18 cellular contexts compared by ENCODE assay signal in the genomic region with DNA sequence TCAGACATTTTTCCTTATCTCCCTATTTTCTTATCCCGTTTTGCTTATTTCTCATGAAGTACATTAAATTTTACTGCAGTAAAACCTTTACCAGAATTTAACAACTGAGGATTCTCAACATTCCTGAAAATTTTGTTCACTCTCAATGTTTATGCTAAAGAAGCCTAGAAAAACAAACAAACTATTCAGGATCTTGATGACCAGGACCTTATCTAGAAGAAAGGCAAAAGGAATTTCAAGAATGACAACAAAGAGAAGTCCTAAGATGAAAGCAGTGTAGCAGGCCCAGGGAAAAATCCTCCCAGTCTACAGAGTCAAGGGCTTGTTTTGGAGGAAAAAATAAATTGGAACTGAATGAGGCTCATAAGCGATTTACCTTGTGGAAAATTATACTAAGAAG.
DNase-seq lines count a peak whose midpoint lies in the region; ATAC-seq and TF ChIP-seq lines count a peak whose summit lies in the region.
"Had no signal": no experiment of that assay in that cellular context is flagged by ENCODE, and none has a peak within 500 bp of the region (broad histone marks: within the 10 kb centered on the region; RNA-seq: fewer than 3 reads in every experiment).

No MANE protein-coding gene starts in this region.

- H3K4me3 ChIP-seq in upper lobe of right lung, result no peak overlapping the region
- H3K4me3 ChIP-seq: colonic mucosa, stomach had no signal

- H3K27ac Mint-ChIP-seq in HFFc6, result no peak overlapping the region
- H3K27ac Mint-ChIP-seq: activated CD8-positive, alpha-beta memory T cell treated with anti-CD3 and anti-CD28 coated beads, Interleukin-2, amount 10 ng/mL, durations not matched to agents 7 days and 5 days; CD8-positive, alpha-beta T cell; naive B cell had no signal

- H3K9me3 ChIP-seq in upper lobe of right lung, result no peaks in the 10 kb centered on the region
- H3K9me3 ChIP-seq: colonic mucosa had no signal

- H3K4me1 ChIP-seq in upper lobe of right lung, result no peaks in the 10 kb centered on the region
- H3K4me1 ChIP-seq: colonic mucosa, stomach had no signal

- H3K36me3 ChIP-seq in upper lobe of right lung, result no peaks in the 10 kb centered on the region
- H3K36me3 ChIP-seq: colonic mucosa, stomach, WERI-Rb-1 had no signal

- H3K4me1 Mint-ChIP-seq in HFFc6 (ENCODE audit: low read depth), result peaks cover 21% of the 10 kb centered on the region
- H3K4me1 Mint-ChIP-seq: activated CD8-positive, alpha-beta memory T cell treated with anti-CD3 and anti-CD28 coated beads, Interleukin-2, amount 10 ng/mL, durations not matched to agents 7 days and 5 days; naive B cell had no signal

- in situ Hi-C loops in GM13976 (cut with MboI; ENCODE audit: low sequenced_read_pairs, unreplicated experiment), result no loop called here

- H3K36me3 Mint-ChIP-seq in HFFc6 (ENCODE audit: low read depth), result no peaks in the 10 kb centered on the region; the same call in 1 of the 2 replicates
- H3K36me3 Mint-ChIP-seq: activated CD8-positive, alpha-beta memory T cell treated with anti-CD3 and anti-CD28 coated beads, Interleukin-2, amount 10 ng/mL, durations not matched to agents 7 days and 5 days; CD8-positive, alpha-beta T cell; naive B cell had no signal

- intact Hi-C loops in upper lobe of right lung (cut with DNase I), result no loop called here

- no peak overlapping the region for H3K4me3 Mint-ChIP-seq in HFFc6
- H3K4me3 Mint-ChIP-seq: activated CD8-positive, alpha-beta memory T cell treated with anti-CD3 and anti-CD28 coated beads, Interleukin-2, amount 10 ng/mL, durations not matched to agents 7 days and 5 days; CD8-positive, alpha-beta T cell; naive B cell had no signal

- H3K9me3 Mint-ChIP-seq in HFFc6, result peaks cover 26% of the 10 kb centered on the region

- ATAC-seq in upper lobe of right lung, result peak; percentile 53
- ATAC-seq: activated CD8-positive, alpha-beta memory T cell treated with anti-CD3 and anti-CD28 coated beads, Interleukin-2, amount 10 ng/mL, durations not matched to agents 7 days and 5 days; CD8-positive, alpha-beta T cell had no signal

- H3K27ac ChIP-seq in upper lobe of right lung, result no peak overlapping the region
- H3K27ac ChIP-seq: colonic mucosa, stomach, WERI-Rb-1 had no signal

- TF ChIP-seq CTCF in HFFc6 (IDR thresholded peaks at IDR 0.05) (no peak), upper lobe of right lung (IDR thresholded peaks at IDR 0.05) (no peak), GM13976 (IDR thresholded peaks at IDR 0.05; ENCODE audit: borderline replicate concordance, control extremely low read depth, extremely low read depth, insufficient read depth, missing control alignments) (no peak)

- peak; percentile 20 for DNase-seq in HFFc6
- DNase-seq in astrocyte of the hippocampus (ENCODE audit: low read depth, low spot score), result peak; percentile 77
- peak; percentile 30 for DNase-seq in iPS-NIHi11 (ENCODE audit: low spot score)
- no peak for DNase-seq in upper lobe of right lung
- DNase-seq in nucleus accumbens (lab: John Stamatoyannopoulos, UW), result no peak
- DNase-seq in NCI-H128 (lab: John Stamatoyannopoulos, UW; ENCODE audit: unreplicated experiment), result no peak
- no peak for DNase-seq in GM13976 (ENCODE audit: low spot score)
- DNase-seq: activated CD8-positive, alpha-beta memory T cell treated with anti-CD3 and anti-CD28 coated beads, Interleukin-2, amount 10 ng/mL, durations not matched to agents 7 days and 5 days; activated naive CD4-positive, alpha-beta T cell treated with anti-CD3 and anti-CD28 coated beads, Interleukin-2, amount 50 U/mL, for 16 hours; CD8-positive, alpha-beta T cell; colonic mucosa; kidney; MV-4-11; naive B cell; NCI-H2171; NK-92 treated with Interleukin-12 subunit alpha and Interleukin-12 subunit beta, amount 100 ng/mL, for 24 hours; stomach; WERI-Rb-1 had no signal

- H3K27me3 Mint-ChIP-seq in HFFc6 (ENCODE audit: insufficient read depth), result peaks cover 2% of the 10 kb centered on the region
- H3K27me3 Mint-ChIP-seq: activated CD8-positive, alpha-beta memory T cell treated with anti-CD3 and anti-CD28 coated beads, Interleukin-2, amount 10 ng/mL, durations not matched to agents 7 days and 5 days; naive B cell had no signal

- H3K27me3 ChIP-seq in upper lobe of right lung, result no peaks in the 10 kb centered on the region
- H3K27me3 ChIP-seq: colonic mucosa, stomach had no signal

Comparison
In these comparisons a context has a peak if more than half of its experiments do, and no peak if none do; other contexts are left out.
1. DNase-seq: peak in HFFc6 (single experiment), astrocyte of the hippocampus (single experiment) and iPS-NIHi11 (single experiment); none in upper lobe of right lung (single experiment), nucleus accumbens (0 of 56), NCI-H128 (single experiment) and GM13976 (single experiment).